Comparison of ENCODE assay signal across 9 cellular contexts in genomic region chr12:70365648-70366518, GRCh38. TPM values are rescaled to one million over a fixed set of nuclear protein-coding genes. Genes with fewer than 3 reads are reported as not detected.
DNase-seq lines count a peak whose midpoint lies in the region; ATAC-seq, FAIRE-seq and TF ChIP-seq lines count a peak whose summit lies in the region.
"Had no signal": no experiment of that assay in that cellular context is flagged by ENCODE, and none has a peak within 500 bp of the region (broad histone marks: within the 10 kb centered on the region; RNA-seq: fewer than 3 reads in every experiment).

Gene KCNMB4, plus strand, starts transcription at chr12:70366290. Its CDS starts 445 bp downstream, at chr12:70366735.

- peak within 1 kb of the TSS; percentile 94 for H3K18ac ChIP-seq in neuronal stem cell (ENCODE audit: low read length)

- no peak within 1 kb of the TSS for H2BK5ac ChIP-seq in neuronal stem cell (ENCODE audit: low read length)

- H3K4ac ChIP-seq in neuronal stem cell (ENCODE audit: low read length): no peak within 1 kb of the TSS

- H3K9me3 Mint-ChIP-seq in activated T-helper 17 cell treated with anti-CD3 and anti-CD28 coated beads, Interleukin-2, amount 50 U/mL, for 72 hours: no peaks in the 10 kb centered on the region

- no peak for TF ChIP-seq CTCF in foreskin fibroblast (IDR thresholded peaks at IDR 0.05; ENCODE audit: low read depth, low read length)

- H3K36me3 Mint-ChIP-seq in activated T-helper 17 cell treated with anti-CD3 and anti-CD28 coated beads, Interleukin-2, amount 50 U/mL, for 72 hours (ENCODE audit: low read depth): no peaks in the 10 kb centered on the region

- H2BK120ac ChIP-seq in neuronal stem cell (ENCODE audit: low read depth, low read length): no peak within 1 kb of the TSS

- H3K36me3 ChIP-seq in neuronal stem cell (replicated peaks in 1 of 2; ENCODE audit: control insufficient read depth in 2 of 2, insufficient read depth in 2 of 2, low read length in 2 of 2): no peaks in the 10 kb centered on the region

- H4K8ac ChIP-seq in neuronal stem cell (ENCODE audit: low read depth, low read length): no peak within 1 kb of the TSS

- H3K27ac ChIP-seq in neuronal stem cell (replicated peaks; ENCODE audit: low read length) (no peak within 1 kb of the TSS), temporal lobe (ENCODE audit: low read depth, low read length) (peak within 1 kb of the TSS; percentile 75)
- H3K27ac ChIP-seq: epithelial cell of prostate had no signal

- peak within 1 kb of the TSS; percentile 96 for H3K4me3 Mint-ChIP-seq in activated T-helper 17 cell treated with anti-CD3 and anti-CD28 coated beads, Interleukin-2, amount 50 U/mL, for 72 hours

- DNase-seq in COR-L47 (lab: John Stamatoyannopoulos, UW) (peak; percentile 71), HT1080 (ENCODE audit: low read depth) (peak; percentile 68), RCC 7860 (ENCODE audit: low spot score) (peak; percentile 29), foreskin fibroblast (peak; percentile 15 to 54), neuronal stem cell (ENCODE audit: low spot score) (peak; percentile 86)

- H2BK15ac ChIP-seq in neuronal stem cell (ENCODE audit: low read length): peak within 1 kb of the TSS; percentile 97

- no peaks in the 10 kb centered on the region for H3K4me1 Mint-ChIP-seq in activated T-helper 17 cell treated with anti-CD3 and anti-CD28 coated beads, Interleukin-2, amount 50 U/mL, for 72 hours

- H3K79me1 ChIP-seq in neuronal stem cell (ENCODE audit: low read depth, low read length): no peaks in the 10 kb centered on the region

- peaks cover 0 to 4% of the 10 kb centered on the region in 2 donors for H3K9me3 ChIP-seq in neuronal stem cell (replicated peaks in 1 of 2; ENCODE audit: control insufficient read depth in 2 of 2, insufficient read depth in 1 of 2, low read depth in 1 of 2, low read length in 2 of 2)

- no peak within 1 kb of the TSS for H2BK12ac ChIP-seq in neuronal stem cell (ENCODE audit: low read length)

- WGBS in neuronal stem cell (ENCODE audit: extremely low coverage in 2 of 2, insufficient read length in 2 of 2, insufficient replicate concordance in 1 of 2), 2 donors: no CpG with 5 or more reads among the region's 88 CpGs

- peak within 1 kb of the TSS; percentile 97 for H3K14ac ChIP-seq in neuronal stem cell (ENCODE audit: low read length)

- FAIRE-seq in RCC 7860 (lab: Jason Lieb, UNC): no peak

- ATAC-seq in GM21423 (IDR thresholded peaks at IDR 0.05; ENCODE audit: unreplicated experiment): peak; percentile 80
- ATAC-seq in activated T-helper 17 cell treated with anti-CD3 and anti-CD28 coated beads, Interleukin-2, amount 50 U/mL, for 72 hours (replicated peaks): peak; percentile 96

- peak within 1 kb of the TSS; percentile 76 for H3K27ac Mint-ChIP-seq in activated T-helper 17 cell treated with anti-CD3 and anti-CD28 coated beads, Interleukin-2, amount 50 U/mL, for 72 hours

- H3K4me1 ChIP-seq in neuronal stem cell (ENCODE audit: control insufficient read depth in 2 of 2, insufficient read depth in 1 of 2, low read depth in 1 of 2, low read length in 2 of 2): peaks cover 3 to 4% of the 10 kb centered on the region in 2 donors

- H3K4me3 ChIP-seq in foreskin fibroblast (ENCODE audit: low read depth in 1 of 2, low read length in 2 of 2) (peak within 1 kb of the TSS; percentile 66), neuronal stem cell (ENCODE audit: low read length in 2 of 2) (peak within 1 kb of the TSS; percentile 78 to 83)

- H2AFZ ChIP-seq in neuronal stem cell (ENCODE audit: low read length): peak within 1 kb of the TSS; percentile 99

- no peak within 1 kb of the TSS for H4K91ac ChIP-seq in neuronal stem cell (ENCODE audit: low read depth, low read length, poor library complexity)

- H3K4me2 ChIP-seq in neuronal stem cell (ENCODE audit: insufficient read depth, low read length, poor library complexity, severe bottlenecking): peak within 1 kb of the TSS; percentile 94

- H3K23ac ChIP-seq in neuronal stem cell (ENCODE audit: low read depth, low read length, poor library complexity): peak within 1 kb of the TSS; percentile 68

- peaks cover 0 to 22% (median 13%) of the 10 kb centered on the region in 3 experiments for H3K27me3 ChIP-seq in neuronal stem cell (ENCODE audit: control insufficient read depth in 3 of 3, insufficient read depth in 3 of 3, low read depth in 1 of 3, low read length in 3 of 3)

- H3K27me3 Mint-ChIP-seq in activated T-helper 17 cell treated with anti-CD3 and anti-CD28 coated beads, Interleukin-2, amount 50 U/mL, for 72 hours: peaks cover 16% of the 10 kb centered on the region

- H3K9ac ChIP-seq in neuronal stem cell (ENCODE audit: low read depth, low read length, poor library complexity): peak within 1 kb of the TSS; percentile 94

- H2AK5ac ChIP-seq in neuronal stem cell (ENCODE audit: low read depth, low read length): peak within 1 kb of the TSS; percentile 70

RNA-seq across cellular contexts. Expression of gene KCNMB4, which starts in this region (rescaled TPM):
- 1.6 TPM in 2 replicates for total RNA-seq in HT1080 (2014; rRNA removed; shearing (Covaris generic))
- polyA plus RNA-seq in HT1080 (2015; cell fraction: cytosol; rRNA removed): 0.97 and 1.1 TPM in 2 replicates
- 0.54 and 0.67 TPM in 2 replicates for polyA plus RNA-seq in HT1080 (2015; cell fraction: nucleus; rRNA removed)
- 1 to 10 TPM; 1.2 to 1.3 TPM for total RNA-seq in activated T-helper 17 cell treated with anti-CD3 and anti-CD28 coated beads, Interleukin-2, amount 50 U/mL, for 72 hours
- 5.2 TPM for polyA plus RNA-seq in neuronal stem cell (2013, experiment 1 of 2)
- polyA plus RNA-seq in neuronal stem cell (2013, experiment 2 of 2): 5.1 TPM
- 32.0 TPM for total RNA-seq in temporal lobe

Comparison
In these comparisons a context has a peak if more than half of its experiments do, and no peak if none do; other contexts are left out.
1. RNA of gene KCNMB4 (total RNA-seq): 32.0 TPM in temporal lobe (single experiment); 1.6 TPM in HT1080 and 1.2 to 1.3 TPM in activated T-helper 17 cell treated with anti-CD3 and anti-CD28 coated beads, Interleukin-2, amount 50 U/mL, for 72 hours; every median in the first group is over 10 times any median in the second.
2. DNase-seq: peak in every context shown above with its lines; median percentile 86 in neuronal stem cell; 71 in COR-L47; 68 in HT1080; 34 in foreskin fibroblast; 29 in RCC 7860.